ENCODE assay signal across 8 cellular contexts in the genomic region with DNA sequence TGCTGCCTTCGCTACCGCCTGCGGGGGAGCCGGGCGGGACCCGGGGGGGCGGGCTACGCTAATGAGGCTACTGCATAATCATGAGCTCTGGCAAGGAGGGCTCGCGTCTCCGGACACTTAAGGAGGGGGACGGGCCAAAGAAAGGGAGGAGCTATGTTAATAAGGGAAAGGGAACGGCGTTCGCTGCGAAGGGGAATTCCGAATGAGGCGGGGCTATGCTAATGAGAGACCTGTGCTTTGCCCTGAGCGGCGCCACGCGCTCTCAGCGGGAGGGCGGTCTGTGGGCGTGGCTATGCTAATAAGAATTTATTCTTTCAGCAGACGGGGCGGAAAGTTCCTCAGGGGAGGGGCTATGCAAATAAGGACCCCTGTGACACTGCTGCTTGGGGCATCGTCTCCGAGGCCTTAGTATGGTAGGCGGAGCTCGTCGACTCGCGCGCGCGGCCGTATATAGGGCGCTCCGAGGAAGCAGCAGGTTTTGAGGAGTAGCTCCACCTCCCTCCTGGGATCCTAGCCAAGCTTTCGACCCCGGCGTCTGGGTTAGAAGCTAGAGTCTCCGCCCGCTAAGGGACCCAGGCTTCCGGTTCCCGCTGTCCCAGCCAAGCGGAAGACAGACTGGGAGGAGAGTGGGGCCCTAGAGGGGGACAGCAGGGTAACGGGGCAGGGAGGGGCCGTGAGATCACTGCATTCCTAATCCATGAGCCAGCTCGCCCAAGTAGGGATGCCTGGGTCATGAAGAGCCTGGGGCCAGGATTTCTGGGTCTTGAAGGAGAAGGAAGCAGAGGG. TPM values are rescaled to one million over a fixed set of nuclear protein-coding genes. Genes with fewer than 3 reads are reported as not detected.
DNase-seq lines count a peak whose midpoint lies in the region; TF ChIP-seq lines count a peak whose summit lies in the region.

A gene (minus strand): TSS at position 31 of the 786 bp plus-strand sequence. CDS start 45 bp downstream, outside the sequence.

- H3K27me3 Mint-ChIP-seq in nephron (ENCODE audit: low read depth), result peaks cover 10% of the 10 kb centered on the region
- no peaks in the 10 kb centered on the region for H3K27me3 Mint-ChIP-seq in stimulated activated naive CD8-positive, alpha-beta T cell treated with anti-CD3 and anti-CD28 coated beads, Interleukin-15, Interleukin-2, amounts not matched to agents 100 ng/mL and 50 ng/mL, for 24 hours

- peaks cover 9% of the 10 kb centered on the region for H3K36me3 Mint-ChIP-seq in nephron (ENCODE audit: low read depth)
- no peaks in the 10 kb centered on the region for H3K36me3 Mint-ChIP-seq in stimulated activated naive CD8-positive, alpha-beta T cell treated with anti-CD3 and anti-CD28 coated beads, Interleukin-15, Interleukin-2, amounts not matched to agents 100 ng/mL and 50 ng/mL, for 24 hours (ENCODE audit: low read depth)

- DNase-seq in ELF-1 (ENCODE audit: low read depth, low spot score) (peak; percentile 100), H7 (peak; percentile 99), M059J (ENCODE audit: low read depth) (peak; percentile 100), SHP77 (lab: John Stamatoyannopoulos, UW) (peak; percentile 97 to 98), activated gamma-delta T cell (lab: John Stamatoyannopoulos, UW) (peak; percentile 95), fibroblast of the aortic adventitia (ENCODE audit: low read depth) (peak; percentile 100)

- H3K4me3 ChIP-seq in H7 (ENCODE audit: insufficient read depth, low read depth, low read length) (peak within 1 kb of the TSS; percentile 59), fibroblast of the aortic adventitia (ENCODE audit: low read depth, low read length) (peak within 1 kb of the TSS; percentile 83)

- no peaks in the 10 kb centered on the region for H3K9me3 Mint-ChIP-seq in nephron
- no peaks in the 10 kb centered on the region for H3K9me3 Mint-ChIP-seq in stimulated activated naive CD8-positive, alpha-beta T cell treated with anti-CD3 and anti-CD28 coated beads, Interleukin-15, Interleukin-2, amounts not matched to agents 100 ng/mL and 50 ng/mL, for 24 hours

- no peaks in the 10 kb centered on the region for H3K27me3 ChIP-seq in H7 (ENCODE audit: control insufficient read depth, insufficient read depth, low read length)

- peak within 1 kb of the TSS; percentile 100 for H3K27ac Mint-ChIP-seq in nephron
- H3K27ac Mint-ChIP-seq in stimulated activated naive CD8-positive, alpha-beta T cell treated with anti-CD3 and anti-CD28 coated beads, Interleukin-15, Interleukin-2, amounts not matched to agents 100 ng/mL and 50 ng/mL, for 24 hours, result peak within 1 kb of the TSS; percentile 99

- H3K36me3 ChIP-seq in H7 (replicated peaks; ENCODE audit: control insufficient read depth, insufficient read depth, low read length), result no peaks in the 10 kb centered on the region

- TF ChIP-seq CTCF in fibroblast of the aortic adventitia (IDR thresholded peaks at IDR 0.05; ENCODE audit: insufficient read depth, low read length) (no peak), nephron (IDR thresholded peaks at IDR 0.05; ENCODE audit: unreplicated experiment in 3 of 3) (no peak)

- H3K4me3 Mint-ChIP-seq in nephron, result peak within 1 kb of the TSS; percentile 92 to 97 (median 94)
- peak within 1 kb of the TSS; percentile 98 for H3K4me3 Mint-ChIP-seq in stimulated activated naive CD8-positive, alpha-beta T cell treated with anti-CD3 and anti-CD28 coated beads, Interleukin-15, Interleukin-2, amounts not matched to agents 100 ng/mL and 50 ng/mL, for 24 hours

- H3K4me1 Mint-ChIP-seq in nephron, result peaks cover 64% of the 10 kb centered on the region
- peaks cover 52% of the 10 kb centered on the region for H3K4me1 Mint-ChIP-seq in stimulated activated naive CD8-positive, alpha-beta T cell treated with anti-CD3 and anti-CD28 coated beads, Interleukin-15, Interleukin-2, amounts not matched to agents 100 ng/mL and 50 ng/mL, for 24 hours (ENCODE audit: low read depth)

RNA-seq across cellular contexts. Expression of the gene that starts here (rescaled TPM):
- total RNA-seq in H7 (2014; rRNA removed; shearing (Covaris generic)), result 13.3 and 20.1 TPM in 2 replicates
- 28.9 and 43.3 TPM in 2 replicates for total RNA-seq in M059J (2014; rRNA removed; shearing (Covaris generic))
- 13.7 and 52.4 TPM in 2 replicates for total RNA-seq in fibroblast of the aortic adventitia (ENCODE audit: low replicate concordance)

Comparison
In these comparisons a context has a peak if more than half of its experiments do, and no peak if none do; other contexts are left out.
1. Peak in every context shown above with its lines: DNase-seq and H3K4me3 ChIP-seq.